20 cellular contexts compared by ENCODE assay signal in the genomic region with DNA sequence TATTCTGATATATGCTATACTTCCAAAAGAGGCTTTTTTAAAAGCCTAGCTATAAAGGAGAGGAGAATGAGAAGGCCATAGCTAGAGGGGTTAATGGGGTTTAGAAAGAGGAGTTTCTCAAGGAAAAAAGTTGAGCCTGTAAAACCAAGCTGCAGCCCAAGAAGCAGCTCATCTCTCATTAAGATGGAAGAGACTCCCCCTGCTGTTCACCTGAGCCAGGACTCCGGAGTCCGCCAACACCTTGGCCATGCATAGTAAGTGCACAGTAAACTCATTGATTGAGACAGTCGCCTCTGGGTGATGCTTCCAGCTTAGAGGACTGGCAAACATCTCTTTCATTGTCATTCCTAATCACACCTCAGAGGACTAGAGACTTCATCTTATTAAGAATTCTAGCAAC. TPM values are rescaled to one million over a fixed set of nuclear protein-coding genes. Genes with fewer than 3 reads are reported as not detected.
DNase-seq lines count a peak whose midpoint lies in the region; ATAC-seq and TF ChIP-seq lines count a peak whose summit lies in the region.
"Had no signal": no experiment of that assay in that cellular context is flagged by ENCODE, and none has a peak within 500 bp of the region (broad histone marks: within the 10 kb centered on the region; RNA-seq: fewer than 3 reads in every experiment).

No MANE protein-coding gene starts in this region.

- CTCF ChIA-PET in Panc1 (lab: Charles Lee): no interaction called here

- no peak for ATAC-seq in Panc1
- ATAC-seq: body of pancreas had no signal

- no peaks in the 10 kb centered on the region for H3K4me1 ChIP-seq in Panc1 (ENCODE audit: control insufficient read depth, insufficient read depth, low read length)
- H3K4me1 ChIP-seq: body of pancreas had no signal

- no peak overlapping the region for H3K4me3 ChIP-seq in H7 (ENCODE audit: insufficient read depth, low read depth, low read length)
- no peak overlapping the region for H3K4me3 ChIP-seq in Panc1 (ENCODE audit: low read depth in 2 of 2, low read length in 2 of 2)
- H3K4me3 ChIP-seq: body of pancreas had no signal

- TF ChIP-seq CTCF in C4-2B (conservative IDR thresholded peaks at IDR 0.05) (peak; percentile 58), Panc1 (IDR thresholded peaks at IDR 0.05) (peak; percentile 33; the same call in 1 of the 2 replicates)

- BruUV-seq in Panc1 (replicated peaks; lab: Mats Ljungman, UMichigan): no TSS peak

- H3K27me3 ChIP-seq in H7 (ENCODE audit: control insufficient read depth, insufficient read depth, low read length) (no peaks in the 10 kb centered on the region; the same call in 1 of the 2 replicates), Panc1 (ENCODE audit: control insufficient read depth, insufficient read depth, low read length) (no peaks in the 10 kb centered on the region; the same call in 1 of the 2 replicates)
- H3K27me3 ChIP-seq: body of pancreas had no signal

- intact Hi-C loops in Panc1 (cut with micrococcal nuclease; ENCODE audit: unreplicated experiment): no loop called here

- H3K27ac ChIP-seq in C4-2B (no peak overlapping the region), Panc1 (ENCODE audit: low read length) (no peak overlapping the region)
- H3K27ac ChIP-seq: body of pancreas had no signal

- peak; percentile 74 for DNase-seq in H7
- no peak for DNase-seq in Panc1 (ENCODE audit: low read depth, low spot score)
- peak; percentile 68 for DNase-seq in islet precursor cell
- no peak for DNase-seq in stimulated activated CD4-positive, alpha-beta T cell treated with anti-CD3 and anti-CD28 coated beads, Interleukin-12 subunit alpha, Interleukin-12 subunit beta, amount 100 ng/mL, for 4 hours
- DNase-seq in putamen (ENCODE audit: low spot score): no peak
- DNase-seq in stimulated activated CD4-positive, alpha-beta T cell treated with anti-CD3 and anti-CD28 coated beads, Interleukin-1b, Interleukin-23, amount 100 ng/mL, for 48 hours: no peak
- DNase-seq: activated T-cell treated with anti-CD3 and anti-CD28 coated beads for 4 hours; body of pancreas; cortex of kidney; glutamatergic neuron; mesenchymal stem cell; NCI-H1436; NCI-H2227 treated with DMSO at 0.1 percent for 48 hours; nephron progenitor cell; retina; SK-N-SH; stimulated activated CD4-positive, alpha-beta T cell treated with anti-CD3 and anti-CD28 coated beads, Interleukin-2, amount 100 ng/mL, for 48 hours; substantia nigra had no signal

- no peaks in the 10 kb centered on the region for H3K9me3 ChIP-seq in Panc1 (ENCODE audit: control insufficient read depth, insufficient read depth, low read depth, low read length)
- H3K9me3 ChIP-seq: body of pancreas, SK-N-SH had no signal

- POLR2A ChIA-PET in Panc1 (lab: Charles Lee): no interaction called here

- H3K36me3 ChIP-seq in H7 (replicated peaks; ENCODE audit: control insufficient read depth, insufficient read depth, low read length) (no peaks in the 10 kb centered on the region), Panc1 (ENCODE audit: control insufficient read depth, insufficient read depth, low read length) (no peaks in the 10 kb centered on the region)

- in situ Hi-C loops in Panc1 (cut with HindIII; ENCODE audit: low pct_unique_long_range_greater_than_20kb, low sequenced_read_pairs): no loop called here

RNA-seq across cellular contexts. Expression of a gene that starts 46.2 kb away (rescaled TPM):
- total RNA-seq in H7 (2014; rRNA removed; shearing (Covaris generic)): 0.76 and 2.1 TPM in 2 replicates
- total RNA-seq in Panc1 (2021; ENCODE audit: unreplicated experiment): not detected
- polyA plus RNA-seq in Panc1 (2012; ENCODE audit: insufficient read length): not detected
- polyA plus RNA-seq: IgD-negative memory B cell, SK-N-SH had no signal

Comparison
In these comparisons a context has a peak if more than half of its experiments do, and no peak if none do; other contexts are left out.
1. DNase-seq: peak in H7 (single experiment) and islet precursor cell (single experiment); none in Panc1 (single experiment), stimulated activated CD4-positive, alpha-beta T cell treated with anti-CD3 and anti-CD28 coated beads, Interleukin-12 subunit alpha, Interleukin-12 subunit beta, amount 100 ng/mL, for 4 hours (single experiment), putamen (single experiment) and stimulated activated CD4-positive, alpha-beta T cell treated with anti-CD3 and anti-CD28 coated beads, Interleukin-1b, Interleukin-23, amount 100 ng/mL, for 48 hours (single experiment).